ENCODE assay signal across 18 cellular contexts in genomic region chr2:146873646-146874259, GRCh38.
DNase-seq lines count a peak whose midpoint lies in the region; ATAC-seq and TF ChIP-seq lines count a peak whose summit lies in the region.
"Had no signal": no experiment of that assay in that cellular context is flagged by ENCODE, and none has a peak within 500 bp of the region (broad histone marks: within the 10 kb centered on the region; RNA-seq: fewer than 3 reads in every experiment).

No MANE protein-coding gene starts in this region.

- H3K4me3 ChIP-seq in BLaER1 treated with 17β-estradiol and CSF1 and Interleukin-3, amounts not matched to agents 10 nM and 100 nM, result no peak overlapping the region
- H3K4me3 ChIP-seq in PC-9 (no peak overlapping the region), mesenchymal stem cell (ENCODE audit: insufficient read depth in 1 of 2, low read depth in 1 of 2, low read length in 2 of 2) (no peak overlapping the region)
- H3K4me3 ChIP-seq: A549, BLaER1 had no signal

- H3K27ac ChIP-seq in BLaER1 treated with 17β-estradiol and CSF1 and Interleukin-3, amounts not matched to agents 10 nM and 100 nM, result peak overlapping the region in 5 of 11 experiments; percentile 2 to 44 (median 26); a peak in 3 of 22 replicates
- H3K27ac ChIP-seq in PC-9 (peak overlapping the region; percentile 29; the same call in 1 of the 2 replicates), mesenchymal stem cell (ENCODE audit: low read length, poor library complexity, severe bottlenecking) (peak overlapping the region; percentile 0)
- H3K27ac ChIP-seq: A549, BLaER1 had no signal

- H3F3A ChIP-seq in PC-9 (ENCODE audit: insufficient read depth, low read depth), result peaks cover 4% of the 10 kb centered on the region; the same call in 1 of the 2 replicates

- WGBS in mesenchymal stem cell, result 91% methylated on average over 3 of the region's 3 CpGs

- TF ChIP-seq CTCF in PC-9 (conservative IDR thresholded peaks at IDR 0.05), result no peak
- no peak for TF ChIP-seq CTCF in CD14-positive monocyte (IDR thresholded peaks at IDR 0.05)

- CTCF ChIA-PET in PC-9 (lab: Charles Lee), result no interaction called here

- no peaks in the 10 kb centered on the region for H4K20me1 ChIP-seq in BLaER1 treated with 17β-estradiol and CSF1 and Interleukin-3, amounts not matched to agents 10 nM and 100 nM
- H4K20me1 ChIP-seq in PC-9 (ENCODE audit: insufficient read depth), result no peaks in the 10 kb centered on the region
- H4K20me1 ChIP-seq: BLaER1 had no signal

- no peaks in the 10 kb centered on the region for H3K9me3 ChIP-seq in BLaER1 treated with 17β-estradiol and CSF1 and Interleukin-3, amounts not matched to agents 10 nM and 100 nM (replicated peaks in 1 of 11)
- 0 out of 2 replicates have a peak, but pooled peaks cover 6% of the 10 kb centered on the region for H3K9me3 ChIP-seq in PC-9 (ENCODE audit: insufficient read depth, low read depth)
- no peaks in the 10 kb centered on the region for H3K9me3 ChIP-seq in mesenchymal stem cell (ENCODE audit: control insufficient read depth, low read length)
- H3K9me3 ChIP-seq: A549, BLaER1 had no signal

- no peak overlapping the region for H4K91ac ChIP-seq in mesenchymal stem cell (ENCODE audit: low read length)

- no peaks in the 10 kb centered on the region for H3K27me3 ChIP-seq in BLaER1 treated with 17β-estradiol and CSF1 and Interleukin-3, amounts not matched to agents 10 nM and 100 nM
- H3K27me3 ChIP-seq in PC-9 (ENCODE audit: insufficient read depth, low read depth) (no peaks in the 10 kb centered on the region), mesenchymal stem cell (ENCODE audit: control insufficient read depth in 1 of 2, insufficient read depth in 1 of 2, low read length in 2 of 2) (no peaks in the 10 kb centered on the region)
- H3K27me3 ChIP-seq: BLaER1 had no signal

- H2AFZ ChIP-seq in PC-9, result peak overlapping the region; percentile 60; the same call in 1 of the 2 replicates
- H2AFZ ChIP-seq in mesenchymal stem cell (ENCODE audit: low read depth, low read length), result no peak overlapping the region

- no peak overlapping the region for H3K9ac ChIP-seq in BLaER1 treated with 17β-estradiol and CSF1 and Interleukin-3, amounts not matched to agents 10 nM and 100 nM
- H3K9ac ChIP-seq in mesenchymal stem cell (ENCODE audit: low read length), result no peak overlapping the region
- H3K9ac ChIP-seq: BLaER1 had no signal

- peaks cover 0 to 4% (median 2%) of the 10 kb centered on the region in 7 donors for H3K9me3 Mint-ChIP-seq in CD14-positive monocyte
- H3K9me3 Mint-ChIP-seq: brain had no signal

- H2BK15ac ChIP-seq in mesenchymal stem cell (ENCODE audit: low read depth, poor library complexity, severe bottlenecking), result no peak overlapping the region

- intact Hi-C loops in PC-9 (cut with micrococcal nuclease; ENCODE audit: unreplicated experiment), result no loop called here
- intact Hi-C loops in CD14-positive monocyte (cut with micrococcal nuclease), result no loop called here

- no TSS peak for BruUV-seq in PC-9 (replicated peaks; lab: Mats Ljungman, UMichigan)

- H3K27me3 Mint-ChIP-seq in CD14-positive monocyte (ENCODE audit: low read depth in 3 of 3), result no peaks in the 10 kb centered on the region
- H3K27me3 Mint-ChIP-seq: brain; effector memory CD8-positive, alpha-beta T cell had no signal

- no peak overlapping the region for H3K27ac Mint-ChIP-seq in CD14-positive monocyte
- H3K27ac Mint-ChIP-seq: brain; effector memory CD8-positive, alpha-beta T cell had no signal

- H3K14ac ChIP-seq in mesenchymal stem cell (ENCODE audit: low read length in 2 of 2), result no peak overlapping the region

- no peaks in the 10 kb centered on the region for H3K79me1 ChIP-seq in mesenchymal stem cell (replicated peaks; ENCODE audit: low read length, poor library complexity, severe bottlenecking)

- no peak overlapping the region for H2BK12ac ChIP-seq in mesenchymal stem cell (ENCODE audit: low read length in 2 of 2)

- H2BK5ac ChIP-seq in mesenchymal stem cell (ENCODE audit: low read depth, low read length, poor library complexity, severe bottlenecking), result no peak overlapping the region

- no peaks in the 10 kb centered on the region for H3K79me2 ChIP-seq in PC-9 (ENCODE audit: low read depth)

- peak in 1 of 2 experiments; percentile 6 for DNase-seq in PC-9
- DNase-seq in dermis blood vessel endothelial cell, result peak; percentile 67
- peak; percentile 1 for DNase-seq in mesenchymal stem cell
- no peak for DNase-seq in T-helper 2 cell
- no peak for DNase-seq in CD14-positive monocyte (ENCODE audit: low spot score)
- DNase-seq: activated T-cell treated with anti-CD3 and anti-CD28 coated beads, Interleukin-2, amount 50 U/mL, for 1 hour; effector memory CD8-positive, alpha-beta T cell; head of caudate nucleus; NCI-H1105; NCI-H2029; SHP77 treated with DMSO at 0.1 percent for 48 hours; T-helper 1 cell had no signal

- no peak overlapping the region for H3K18ac ChIP-seq in mesenchymal stem cell (ENCODE audit: low read depth in 1 of 2, low read length in 2 of 2)

- H4K8ac ChIP-seq in mesenchymal stem cell (ENCODE audit: low read length), result no peak overlapping the region

- no peak overlapping the region for H2BK120ac ChIP-seq in mesenchymal stem cell (ENCODE audit: low read depth, low read length)

- H3K36me3 ChIP-seq in BLaER1 treated with 17β-estradiol and CSF1 and Interleukin-3, amounts not matched to agents 10 nM and 100 nM, result no peaks in the 10 kb centered on the region
- H3K36me3 ChIP-seq in PC-9 (ENCODE audit: low read depth) (no peaks in the 10 kb centered on the region), mesenchymal stem cell (ENCODE audit: control insufficient read depth in 1 of 2, insufficient read depth in 2 of 2, low read depth in 1 of 2, low read length in 2 of 2) (no peaks in the 10 kb centered on the region)
- H3K36me3 ChIP-seq: BLaER1 had no signal

- peaks cover 5 to 16% (median 13%) of the 10 kb centered on the region in 10 experiments; a peak in 17 of 20 replicates for H3K4me1 ChIP-seq in BLaER1 treated with 17β-estradiol and CSF1 and Interleukin-3, amounts not matched to agents 10 nM and 100 nM
- H3K4me1 ChIP-seq in PC-9 (replicated peaks; ENCODE audit: insufficient read depth) (0 out of 2 replicates have a peak, but pooled peaks cover 8% of the 10 kb centered on the region), mesenchymal stem cell (ENCODE audit: control insufficient read depth, insufficient read depth, low read depth, low read length) (peaks cover 2% of the 10 kb centered on the region)
- H3K4me1 ChIP-seq: A549 had no signal

- no peaks in the 10 kb centered on the region for H3K36me3 Mint-ChIP-seq in CD14-positive monocyte
- H3K36me3 Mint-ChIP-seq: brain had no signal

- POLR2A ChIA-PET in PC-9 (lab: Charles Lee; ENCODE audit: unreplicated experiment), result interaction anchor here (0.5 kb wide), 1 partner anchor 140 kb away, joined by 10 read pairs; no protein-coding TSS in a partner anchor

- ATAC-seq in GM18858 (IDR thresholded peaks at IDR 0.05; ENCODE audit: unreplicated experiment), result no peak
- ATAC-seq in GM21619 (IDR thresholded peaks at IDR 0.05; ENCODE audit: unreplicated experiment), result no peak
- ATAC-seq: effector memory CD8-positive, alpha-beta T cell had no signal

- no peaks in the 10 kb centered on the region for H3K9me2 ChIP-seq in PC-9 (ENCODE audit: insufficient read depth)

- no peak overlapping the region for H3K4me3 Mint-ChIP-seq in CD14-positive monocyte
- H3K4me3 Mint-ChIP-seq: brain; effector memory CD8-positive, alpha-beta T cell had no signal

- no peak overlapping the region for H3K23ac ChIP-seq in mesenchymal stem cell (ENCODE audit: low read length in 2 of 2)

- peak overlapping the region; percentile 21 for H2AK5ac ChIP-seq in mesenchymal stem cell (ENCODE audit: low read length, severe bottlenecking)

- peak overlapping the region in 9 of 11 experiments; percentile 30 to 61 (median 52); a peak in 12 of 22 replicates for H3K4me2 ChIP-seq in BLaER1 treated with 17β-estradiol and CSF1 and Interleukin-3, amounts not matched to agents 10 nM and 100 nM
- no peak overlapping the region for H3K4me2 ChIP-seq in PC-9
- no peak overlapping the region for H3K4me2 ChIP-seq in mesenchymal stem cell (ENCODE audit: low read length, poor library complexity, severe bottlenecking)
- H3K4me2 ChIP-seq: A549 had no signal

- no peaks in the 10 kb centered on the region for H3K4me1 Mint-ChIP-seq in CD14-positive monocyte
- H3K4me1 Mint-ChIP-seq: brain had no signal

- H3K4ac ChIP-seq in mesenchymal stem cell (ENCODE audit: low read depth in 1 of 2, low read length in 2 of 2), result no peak overlapping the region

Comparison
In these comparisons a context has a peak if more than half of its experiments do, and no peak if none do; other contexts are left out.
1. H3K4me2 ChIP-seq: peak in BLaER1 treated with 17β-estradiol and CSF1 and Interleukin-3, amounts not matched to agents 10 nM and 100 nM (9 of 11); none in PC-9 (single experiment) and mesenchymal stem cell (single experiment).
2. DNase-seq: peak in dermis blood vessel endothelial cell (single experiment) and mesenchymal stem cell (single experiment); none in T-helper 2 cell (0 of 5) and CD14-positive monocyte (single experiment).